Comparison of ENCODE assay signal across 18 cellular contexts in the genomic region with DNA sequence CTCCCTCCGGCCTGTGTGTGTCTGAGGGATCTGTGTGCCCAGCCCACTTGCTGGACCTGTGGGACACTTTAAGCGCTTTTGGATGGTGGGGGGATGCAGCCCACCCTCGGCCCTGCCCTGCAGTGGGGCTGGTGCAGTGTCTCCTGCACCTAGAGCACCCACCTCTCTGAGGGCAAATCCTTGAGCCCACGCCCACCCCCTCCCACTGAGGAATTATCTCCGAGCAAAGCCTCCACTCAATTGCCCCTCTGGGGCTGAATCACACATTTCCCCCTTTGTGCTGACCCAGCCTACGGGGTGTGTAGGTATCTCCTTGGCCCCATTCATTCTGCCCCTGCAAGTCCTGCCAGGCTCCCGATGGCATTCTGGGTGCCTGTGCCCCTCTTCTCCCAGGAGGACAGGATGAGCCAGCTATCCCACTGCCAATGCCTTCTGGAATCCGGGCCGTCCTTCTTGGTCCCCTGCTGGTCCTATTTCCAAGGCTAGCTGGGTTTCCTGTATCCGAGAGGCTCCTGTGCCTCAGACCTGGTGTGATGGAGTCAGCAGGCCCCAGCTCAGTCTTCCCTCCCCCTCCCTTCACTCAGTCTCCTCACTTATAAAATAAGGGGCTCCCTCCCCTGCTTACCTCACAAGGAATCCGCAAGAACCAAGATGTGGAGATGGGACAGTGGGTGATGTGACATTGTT. TPM values are rescaled to one million over a fixed set of nuclear protein-coding genes. Genes with fewer than 3 reads are reported as not detected.
DNase-seq lines count a peak whose midpoint lies in the region; ATAC-seq, FAIRE-seq and TF ChIP-seq lines count a peak whose summit lies in the region.
"Had no signal": no experiment of that assay in that cellular context is flagged by ENCODE, and none has a peak within 500 bp of the region (broad histone marks: within the 10 kb centered on the region; RNA-seq: fewer than 3 reads in every experiment).

No MANE protein-coding gene starts in this region.

- no peaks in the 10 kb centered on the region for H3K36me3 ChIP-seq in GM23338 (ENCODE audit: insufficient read depth)
- no peaks in the 10 kb centered on the region for H3K36me3 ChIP-seq in mesendoderm (ENCODE audit: control insufficient read depth, insufficient read depth, low read length)
- H3K36me3 ChIP-seq in hepatocyte (replicated peaks; ENCODE audit: insufficient read depth, low read depth) = no peaks in the 10 kb centered on the region
- H3K36me3 ChIP-seq: BLaER1 had no signal

- H2AFZ ChIP-seq in GM23338 (no peak overlapping the region), hepatocyte (no peak overlapping the region)

- intact Hi-C loops in left ventricle myocardium superior (cut with micrococcal nuclease) = no loop called here

- no peaks in the 10 kb centered on the region for H3F3A ChIP-seq in GM23338 (replicated peaks; ENCODE audit: low read depth)

- no peak overlapping the region for H3K9ac ChIP-seq in mesendoderm (ENCODE audit: low read length)
- H3K9ac ChIP-seq: BLaER1 had no signal

- no peak overlapping the region for H3K56ac ChIP-seq in mesendoderm (ENCODE audit: low read length)

- no peaks in the 10 kb centered on the region; the same call in 2 of the 3 replicates for H3K9me3 Mint-ChIP-seq in GM23338
- H3K9me3 Mint-ChIP-seq: CD14-positive monocyte, HFFc6 had no signal

- H2BK15ac ChIP-seq in mesendoderm (replicated peaks; ENCODE audit: low read depth) = no peak overlapping the region

- H3K79me2 ChIP-seq in GM23338 (replicated peaks; ENCODE audit: insufficient read depth) (no peaks in the 10 kb centered on the region), mesendoderm (ENCODE audit: control insufficient read depth, insufficient read depth, low read length) (no peaks in the 10 kb centered on the region), hepatocyte (no peaks in the 10 kb centered on the region)

- H2BK5ac ChIP-seq in mesendoderm (ENCODE audit: low read length) = no peak overlapping the region

- H3K23ac ChIP-seq in mesendoderm (ENCODE audit: low read length) = no peak overlapping the region

- DNase-seq in GM23338 (ENCODE audit: low spot score) (peak; percentile 30), HTR-8/SVneo (ENCODE audit: insufficient read length, low spot score) (no peak), mesendoderm (peak; percentile 64), urothelium cell line (ENCODE audit: low spot score) (no peak), hepatocyte (ENCODE audit: low spot score) (no peak), left ventricle myocardium superior (no peak)
- no peak for DNase-seq in stimulated activated CD4-positive, alpha-beta T cell treated with anti-CD3 and anti-CD28 coated beads, Interleukin-4, amount 100 ng/mL, for 24 hours
- DNase-seq: 8988T; CD4-positive, alpha-beta memory T cell; DMS153; DMS79; GDM1; HCEC 1CT; HFFc6 had no signal

- no peaks in the 10 kb centered on the region for H3K36me3 Mint-ChIP-seq in GM23338 (ENCODE audit: low read depth)
- H3K36me3 Mint-ChIP-seq: CD14-positive monocyte; CD4-positive, alpha-beta memory T cell had no signal

- no peak overlapping the region for H2BK120ac ChIP-seq in mesendoderm (ENCODE audit: low read depth, low read length)

- no peak overlapping the region for H3K27ac ChIP-seq in GM23338 (ENCODE audit: low read depth)
- no peak overlapping the region for H3K27ac ChIP-seq in mesendoderm (ENCODE audit: low read depth, low read length)
- no peak overlapping the region for H3K27ac ChIP-seq in hepatocyte
- H3K27ac ChIP-seq: BLaER1 had no signal

- no peak for ATAC-seq in GM23338
- ATAC-seq in left ventricle myocardium superior = no peak
- ATAC-seq: GM12878, HepG2 had no signal

- H3K4me1 Mint-ChIP-seq in GM23338 = peaks cover 26% of the 10 kb centered on the region

- no peak overlapping the region for H4K5ac ChIP-seq in mesendoderm (ENCODE audit: low read length)

- H3K4me3 ChIP-seq in GM23338 (no peak overlapping the region), mesendoderm (ENCODE audit: low read length) (no peak overlapping the region), hepatocyte (no peak overlapping the region)
- H3K4me3 ChIP-seq: BLaER1, GM12878 had no signal

- no CpG with 5 or more reads among the region's 11 CpGs for WGBS in mesendoderm (ENCODE audit: extremely low coverage, insufficient coverage, low lambda C conversion rate)
- WGBS in hepatocyte (ENCODE audit: low lambda C conversion rate, missing lambda C conversion rate) = 79% methylated on average over 11 of the region's 11 CpGs

- H3K27ac Mint-ChIP-seq in GM23338 = no peak overlapping the region
- H3K27ac Mint-ChIP-seq: CD4-positive, alpha-beta memory T cell; HFFc6 had no signal

- H3K9me2 ChIP-seq in GM23338 (ENCODE audit: insufficient read depth) (no peaks in the 10 kb centered on the region), hepatocyte (replicated peaks; ENCODE audit: insufficient read depth) (no peaks in the 10 kb centered on the region)

- no peaks in the 10 kb centered on the region for H3K9me3 ChIP-seq in hepatocyte (ENCODE audit: low read depth)
- H3K9me3 ChIP-seq: BLaER1 had no signal

- no peak overlapping the region for H3K18ac ChIP-seq in mesendoderm (ENCODE audit: low read length)

- TF ChIP-seq CTCF in GM23338 (conservative IDR thresholded peaks at IDR 0.05; ENCODE audit: low read depth in 2 of 2) (no peak), hepatocyte (IDR thresholded peaks at IDR 0.05; ENCODE audit: poor library complexity) (no peak)

- no peak overlapping the region for H3K4me2 ChIP-seq in GM23338
- no peak overlapping the region for H3K4me2 ChIP-seq in mesendoderm (ENCODE audit: low read length)
- no peak overlapping the region for H3K4me2 ChIP-seq in hepatocyte
- H3K4me2 ChIP-seq: BLaER1 had no signal

- H3K79me1 ChIP-seq in mesendoderm (ENCODE audit: low read length) = no peaks in the 10 kb centered on the region

- H4K8ac ChIP-seq in mesendoderm (ENCODE audit: low read depth, low read length) = no peak overlapping the region

- H3K27me3 ChIP-seq in GM23338 (ENCODE audit: insufficient read depth) (no peaks in the 10 kb centered on the region), mesendoderm (ENCODE audit: insufficient read depth, low read length, poor library complexity) (no peaks in the 10 kb centered on the region), hepatocyte (no peaks in the 10 kb centered on the region)
- H3K27me3 ChIP-seq: BLaER1 had no signal

- FAIRE-seq in HTR-8/SVneo (lab: Jason Lieb, UNC) (peak; percentile 40), urothelium cell line (lab: Jason Lieb, UNC) (peak; percentile 42)
- FAIRE-seq: GM12878, HepG2 had no signal

- H3K4me1 ChIP-seq in GM23338 (ENCODE audit: insufficient read depth) = peaks cover 3% of the 10 kb centered on the region; the same call in 1 of the 2 replicates
- H3K4me1 ChIP-seq in mesendoderm (ENCODE audit: control insufficient read depth, low read depth, low read length) = peaks cover 4% of the 10 kb centered on the region
- no peaks in the 10 kb centered on the region for H3K4me1 ChIP-seq in hepatocyte (ENCODE audit: insufficient read depth)

- H3K4me3 Mint-ChIP-seq in GM23338 = no peak overlapping the region; the same call in 2 of the 3 replicates
- H3K4me3 Mint-ChIP-seq: CD14-positive monocyte; CD4-positive, alpha-beta memory T cell; HFFc6 had no signal

- H4K20me1 ChIP-seq in GM23338 (replicated peaks; ENCODE audit: insufficient read depth) (no peaks in the 10 kb centered on the region), hepatocyte (ENCODE audit: insufficient read depth, poor library complexity, severe bottlenecking) (no peaks in the 10 kb centered on the region)
- H4K20me1 ChIP-seq: BLaER1 had no signal

- H3K27me3 Mint-ChIP-seq in GM23338 (ENCODE audit: insufficient read depth, low read depth, poor library complexity) = peaks cover 11% of the 10 kb centered on the region

- H2AK5ac ChIP-seq in mesendoderm (ENCODE audit: low read length) = no peak overlapping the region

- H3K4ac ChIP-seq in mesendoderm (ENCODE audit: low read depth, low read length) = no peak overlapping the region

TF ChIP-seq in GM23338, 12 proteins besides CTCF, POLR2A, EP300 and RAD21 (continues in another document):
- no peak for TF ChIP-seq JUNB (IDR thresholded peaks at IDR 0.05; ENCODE audit: unreplicated experiment)

RNA-seq across cellular contexts. Expression of a gene that starts 48.9 kb away (rescaled TPM):
- total RNA-seq in GM23338 (2014; rRNA removed; shearing (Covaris generic)) = 188 and 325 TPM in 2 replicates
- polyA plus RNA-seq in GM23338 (2016; fragmentation: Nextera tagmentation; extraction: Ambion mirVana) (545 and 597 TPM in 2 replicates), hepatocyte (181 and 219 TPM in 2 replicates)
- 380 TPM for polyA plus RNA-seq in mesendoderm (2013, experiment 1 of 2)
- polyA plus RNA-seq in mesendoderm (2013, experiment 2 of 2) = 374 TPM
- total RNA-seq in hepatocyte (147 and 163 TPM in 2 replicates), left ventricle myocardium superior (100.0 TPM)

RNA-seq across cellular contexts. Expression of a gene that starts 49.3 kb away (rescaled TPM):
- total RNA-seq in GM23338 (2014; rRNA removed; shearing (Covaris generic)) = 48.1 and 49.1 TPM in 2 replicates
- 16.4 and 17.7 TPM in 2 replicates for polyA plus RNA-seq in GM23338 (2016; fragmentation: Nextera tagmentation; extraction: Ambion mirVana)
- polyA plus RNA-seq in mesendoderm (2013, experiment 1 of 2) = 19.9 TPM
- polyA plus RNA-seq in mesendoderm (2013, experiment 2 of 2) = 19.1 TPM
- 109 TPM in 2 replicates for total RNA-seq in hepatocyte
- 29.4 and 33.4 TPM in 2 replicates for polyA plus RNA-seq in hepatocyte
- 18.4 TPM for total RNA-seq in left ventricle myocardium superior

Comparison
In these comparisons a context has a peak if more than half of its experiments do, and no peak if none do; other contexts are left out.
1. DNase-seq: peak in GM23338 (single experiment) and mesendoderm (single experiment); none in HTR-8/SVneo (single experiment), urothelium cell line (single experiment), hepatocyte (single experiment), left ventricle myocardium superior (single experiment) and stimulated activated CD4-positive, alpha-beta T cell treated with anti-CD3 and anti-CD28 coated beads, Interleukin-4, amount 100 ng/mL, for 24 hours (single experiment).